Comparison of ENCODE assay signal across 24 cellular contexts in the genomic region with DNA sequence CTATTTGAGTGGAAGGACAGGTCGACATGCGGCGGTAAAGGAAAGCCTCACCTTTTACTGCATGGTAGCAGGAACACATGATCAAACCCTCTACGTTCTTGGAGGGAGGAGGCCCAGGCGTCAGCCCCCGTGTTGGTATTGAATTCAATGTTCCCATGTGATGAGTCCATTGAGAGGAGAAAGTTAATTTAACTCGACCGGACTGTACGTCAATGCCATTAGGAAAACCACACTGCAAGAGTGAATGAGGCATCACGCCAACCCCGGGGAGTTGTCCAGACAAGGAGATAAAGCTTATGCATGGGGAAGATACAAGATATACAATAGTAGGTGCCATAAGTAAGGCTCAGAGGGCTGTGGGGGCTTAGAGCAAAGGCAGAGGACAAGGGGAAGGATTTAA.
"Had no signal": no experiment of that assay in that cellular context is flagged by ENCODE, and none has a peak within 500 bp of the region (broad histone marks: within the 10 kb centered on the region; RNA-seq: fewer than 3 reads in every experiment).

No MANE protein-coding gene starts in this region.

- H3K9me3 Mint-ChIP-seq: activated naive CD4-positive, alpha-beta T cell treated with anti-CD3 and anti-CD28 coated beads for 36 hours; activated naive CD8-positive, alpha-beta T cell treated with anti-CD3 and anti-CD28 coated beads for 36 hours; activated T-helper 1 cell treated with anti-CD3 and anti-CD28 coated beads, Interleukin-12 subunit alpha, Interleukin-12 subunit beta, Interleukin-2, Interleukin-4 antibody, amounts not matched to agents 30 ng/mL and 10 ng/mL and 1 ng/mL, durations not matched to agents 14 hours and 24 hours and 36 hours; nephron had no signal

- H3K36me3 ChIP-seq: adrenal gland, ascending aorta, heart right ventricle, left lung, lower lobe of right lung, prostate gland, spleen, thoracic aorta, upper lobe of right lung had no signal

- H3K27ac Mint-ChIP-seq: activated CD4-positive, alpha-beta T cell treated with anti-CD3 and anti-CD28 coated beads for 36 hours; activated naive CD4-positive, alpha-beta T cell treated with anti-CD3 and anti-CD28 coated beads for 36 hours; activated naive CD8-positive, alpha-beta T cell treated with anti-CD3 and anti-CD28 coated beads for 36 hours; activated T-helper 1 cell treated with anti-CD3 and anti-CD28 coated beads, Interleukin-12 subunit alpha, Interleukin-12 subunit beta, Interleukin-2, Interleukin-4 antibody, amounts not matched to agents 30 ng/mL and 10 ng/mL and 1 ng/mL, durations not matched to agents 14 hours and 24 hours and 36 hours; nephron had no signal

- H3K27me3 ChIP-seq: adrenal gland, ascending aorta, heart right ventricle, left lung, spleen, upper lobe of right lung had no signal

- H3K4me3 ChIP-seq: adrenal gland, ascending aorta, heart right ventricle, left lung, lower lobe of right lung, prostate gland, spleen, thoracic aorta, upper lobe of right lung had no signal

- H3K4me1 Mint-ChIP-seq: activated CD4-positive, alpha-beta T cell treated with anti-CD3 and anti-CD28 coated beads for 36 hours; activated naive CD8-positive, alpha-beta T cell treated with anti-CD3 and anti-CD28 coated beads for 36 hours had no signal

- ATAC-seq: activated CD4-positive, alpha-beta T cell treated with anti-CD3 and anti-CD28 coated beads for 36 hours; esophagus mucosa; heart right ventricle; left lung; lower lobe of right lung; right cardiac atrium; upper lobe of right lung had no signal

- H3K4me1 ChIP-seq: prostate gland had no signal

- H3K9me3 ChIP-seq: adrenal gland, ascending aorta, heart right ventricle, left lung, lower lobe of right lung, prostate gland, spleen, thoracic aorta, upper lobe of right lung had no signal

- DNase-seq: activated CD4-positive, alpha-beta T cell treated with anti-CD3 and anti-CD28 coated beads for 36 hours; activated CD4-positive, CD25-positive, alpha-beta regulatory T cell; activated CD8-positive, alpha-beta memory T cell treated with anti-CD3 and anti-CD28 coated beads for 24 hours; activated effector memory CD4-positive, alpha-beta T cell treated with anti-CD3 and anti-CD28 coated beads, Interleukin-2, amount 50 U/mL, for 16 hours; activated naive CD4-positive, alpha-beta T cell treated with anti-CD3 and anti-CD28 coated beads for 36 hours; activated naive CD8-positive, alpha-beta T cell treated with anti-CD3 and anti-CD28 coated beads for 36 hours; activated T-cell treated with anti-CD3 and anti-CD28 coated beads, Interleukin-2, amount 50 U/mL, for 1 hour; foreskin melanocyte; heart right ventricle; lower lobe of right lung; mesendoderm; right cardiac atrium; spleen; stimulated activated naive CD4-positive, alpha-beta T cell; upper lobe of right lung had no signal

- H3K27ac ChIP-seq: adrenal gland, ascending aorta, left lung, lower lobe of right lung, prostate gland, thoracic aorta, upper lobe of right lung had no signal

- H3K4me3 Mint-ChIP-seq: activated CD4-positive, alpha-beta T cell treated with anti-CD3 and anti-CD28 coated beads for 36 hours; activated naive CD4-positive, alpha-beta T cell treated with anti-CD3 and anti-CD28 coated beads for 36 hours; activated naive CD8-positive, alpha-beta T cell treated with anti-CD3 and anti-CD28 coated beads for 36 hours; activated T-helper 1 cell treated with anti-CD3 and anti-CD28 coated beads, Interleukin-12 subunit alpha, Interleukin-12 subunit beta, Interleukin-2, Interleukin-4 antibody, amounts not matched to agents 30 ng/mL and 10 ng/mL and 1 ng/mL, durations not matched to agents 14 hours and 24 hours and 36 hours; brain; nephron had no signal
